In the genomic region with DNA sequence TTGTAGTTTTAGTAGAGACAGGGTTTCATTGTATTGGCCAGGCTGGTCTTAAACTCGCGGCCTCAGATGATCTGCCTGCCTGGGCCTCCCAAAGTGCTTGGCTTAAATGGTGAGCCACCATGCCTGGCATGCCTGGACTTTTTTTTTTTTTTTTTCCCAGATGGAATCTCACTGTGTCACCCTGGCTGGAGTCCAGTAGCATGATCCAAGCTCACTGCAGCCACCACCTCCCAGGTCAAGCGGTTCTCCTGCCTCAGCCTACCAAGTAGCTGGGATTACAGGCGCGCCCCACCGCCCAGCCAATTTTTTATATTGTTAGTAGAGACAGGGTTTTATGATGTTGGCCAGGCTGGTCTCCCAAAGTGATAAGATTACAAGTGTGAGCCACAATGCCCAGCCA, we compare ENCODE assay signal across 10 cellular contexts. TPM values are rescaled to one million over a fixed set of nuclear protein-coding genes. Genes with fewer than 3 reads are reported as not detected.
DNase-seq lines count a peak whose midpoint lies in the region; ATAC-seq, FAIRE-seq and TF ChIP-seq lines count a peak whose summit lies in the region.
"Had no signal": no experiment of that assay in that cellular context is flagged by ENCODE, and none has a peak within 500 bp of the region (broad histone marks: within the 10 kb centered on the region; RNA-seq: fewer than 3 reads in every experiment).

No MANE protein-coding gene starts in this region.

- no peak for TF ChIP-seq CTCF in GM12878 (IDR thresholded peaks at IDR 0.05 in 2 of 3, conservative IDR thresholded peaks at IDR 0.05 in 1 of 3; ENCODE audit: control insufficient read depth in 2 of 3, extremely low read depth in 1 of 3, insufficient read depth in 1 of 3, low read depth in 3 of 3, low read length in 3 of 3)
- no peak for TF ChIP-seq CTCF in left lung (IDR thresholded peaks at IDR 0.05)

- H3K9ac ChIP-seq in GM12878 (ENCODE audit: control insufficient read depth, insufficient read depth, low read length) = no peak overlapping the region

- H3K27me3 ChIP-seq in GM12878 (replicated peaks in 1 of 2; ENCODE audit: control insufficient read depth in 2 of 2, insufficient read depth in 2 of 2, low read length in 1 of 2) (no peaks in the 10 kb centered on the region), left lung (no peaks in the 10 kb centered on the region)
- H3K27me3 ChIP-seq: dorsolateral prefrontal cortex had no signal

- CTCF ChIA-PET in GM12878 (lab: Yijun Ruan, JAX) = interaction anchor here (1.1 kb wide), 1 partner anchor 26 kb away, joined by 4 read pairs; no protein-coding TSS in a partner anchor

- peaks cover 82% of the 10 kb centered on the region for H3K79me2 ChIP-seq in GM12878 (ENCODE audit: control insufficient read depth, insufficient read depth, low read length)

- RAD21 ChIA-PET in GM12878 (lab: Charles Lee; ENCODE audit: unreplicated experiment) = interaction anchor here (0.7 to 1.4 kb wide), 2 partner anchors 8 to 45 kb away, joined by 3 to 4 read pairs; partner anchors contain the start of gene UBE2K

- no peak overlapping the region for H3K4me3 ChIP-seq in GM12878
- H3K4me3 ChIP-seq in left lung = no peak overlapping the region
- H3K4me3 ChIP-seq: dorsolateral prefrontal cortex had no signal

- peaks cover 2 to 9% of the 10 kb centered on the region in 2 experiments; a peak in 3 of 4 replicates for H3K36me3 ChIP-seq in GM12878 (ENCODE audit: control insufficient read depth in 2 of 2, insufficient read depth in 2 of 2, low read length in 1 of 2)
- H3K36me3 ChIP-seq in left lung = peaks cover 0 to 18% of the 10 kb centered on the region in 2 donors

- peak overlapping the region; percentile 20; the same call in 1 of the 2 replicates for H3K4me2 ChIP-seq in GM12878 (ENCODE audit: control insufficient read depth, insufficient read depth)

- no peak overlapping the region for H3K27ac ChIP-seq in GM12878 (ENCODE audit: control insufficient read depth, insufficient read depth)
- H3K27ac ChIP-seq in left lung = no peak overlapping the region

- no peak for TF ChIP-seq EP300 in GM12878 (IDR thresholded peaks at IDR 0.05; ENCODE audit: borderline replicate concordance in 1 of 2, control insufficient read depth in 1 of 2, low read depth in 2 of 2, low read length in 2 of 2)

- ATAC-seq in Right ventricle myocardium inferior (peak; percentile 66), GM12878 (peak; percentile 15), left lung (peak; percentile 49), GM18907 (IDR thresholded peaks at IDR 0.05; ENCODE audit: unreplicated experiment) (no peak), HG02610 (IDR thresholded peaks at IDR 0.05; ENCODE audit: unreplicated experiment) (no peak)

- 93% methylated on average over 6 of the region's 6 CpGs for WGBS in GM12878 (ENCODE audit: insufficient coverage, insufficient replicate concordance, low lambda C conversion rate, missing lambda C conversion rate)

- H3K9me3 ChIP-seq in GM12878 (replicated peaks; ENCODE audit: control insufficient read depth, insufficient read depth, low read length) = no peaks in the 10 kb centered on the region
- H3K9me3 ChIP-seq in left lung = no peaks in the 10 kb centered on the region

- DNase-seq in Right ventricle myocardium inferior (ENCODE audit: missing footprints) = no peak
- no peak for DNase-seq in cardiac septum (ENCODE audit: low spot score)
- DNase-seq in GM12878 (ENCODE audit: low read depth, low spot score) = no peak
- DNase-seq in left lung = no peak
- DNase-seq in SIG-M5 (lab: John Stamatoyannopoulos, UW) = no peak
- DNase-seq in NCI-H1092 (lab: John Stamatoyannopoulos, UW) = no peak
- DNase-seq: DMS79 had no signal

- no peak for FAIRE-seq in GM12878 (lab: Jason Lieb, UNC)

- no peaks in the 10 kb centered on the region for H4K20me1 ChIP-seq in GM12878 (ENCODE audit: control insufficient read depth, insufficient read depth)

- no peak overlapping the region for H2AFZ ChIP-seq in GM12878 (ENCODE audit: control insufficient read depth, low read depth, low read length)

- no peak for TF ChIP-seq RAD21 in GM12878 (IDR thresholded peaks at IDR 0.05; ENCODE audit: insufficient read depth, low read depth, low read length)

- TF ChIP-seq POLR2A in GM12878 (IDR thresholded peaks at IDR 0.05; ENCODE audit: low read depth, low read length) = no peak

- peaks cover 29% of the 10 kb centered on the region for H3K4me1 ChIP-seq in GM12878 (ENCODE audit: control insufficient read depth, insufficient read depth, low read length)
- H3K4me1 ChIP-seq in left lung = peaks cover under 1 to 33% of the 10 kb centered on the region in 2 donors

- intact Hi-C loops in Right ventricle myocardium inferior (cut with DNase I) = no loop called here
- intact Hi-C loops in cardiac septum (cut with DNase I) = no loop called here
- intact Hi-C loops in GM12878 (cut with micrococcal nuclease; ENCODE audit: unreplicated experiment) = no loop called here
- intact Hi-C loops in left lung (cut with DNase I) = no loop called here

- in situ Hi-C loops in GM12878 (cut with MboI) = loop anchor here (5.0 kb wide), 1 partner anchor 266 kb away; no protein-coding TSS in a partner anchor

- BruUV-seq in GM12878 (replicated peaks; lab: Mats Ljungman, UMichigan) = no TSS peak

- POLR2A ChIA-PET in GM12878 (lab: Charles Lee) = interaction anchor here (0.7 to 3.3 kb wide), 2 partner anchors 8 to 52 kb away, joined by 4 to 12 read pairs; partner anchors contain the start of gene UBE2K

- SMC1A ChIA-PET in GM12878 (lab: Charles Lee; ENCODE audit: uncharacterized antibody, unreplicated experiment) = interaction anchor here (0.9 kb wide), 1 partner anchor 144 kb away, joined by 3 read pairs; no protein-coding TSS in a partner anchor

TF ChIP-seq in GM12878, 131 proteins besides CTCF, POLR2A, EP300 and RAD21:
- TF ChIP-seq USF1 (IDR thresholded peaks at IDR 0.05; ENCODE audit: borderline replicate concordance, extremely low read length, insufficient read depth, low read depth, low read length) (no peak), SMAD1 (IDR thresholded peaks at IDR 0.05; ENCODE audit: low read depth, partially characterized antibody) (no peak), DPF2 (IDR thresholded peaks at IDR 0.05) (no peak), BCL3 (IDR thresholded peaks at IDR 0.05; ENCODE audit: borderline replicate concordance, insufficient read depth, low read depth, low read length, poor library complexity, severe bottlenecking) (no peak), EED (IDR thresholded peaks at IDR 0.05; ENCODE audit: low read depth) (no peak), PBX3 (IDR thresholded peaks at IDR 0.05; ENCODE audit: insufficient replicate concordance, low read depth, low read length) (no peak)

RNA-seq across cellular contexts. Expression of gene UBE2K, which starts 8.4 kb away (rescaled TPM):
- 56.6 TPM for total RNA-seq in Right ventricle myocardium inferior
- total RNA-seq in cardiac septum = 57.0 TPM
- total RNA-seq in GM12878 (2013; cell fraction: nucleolus; rRNA removed) = 34.6 and 36.7 TPM in 2 replicates
- total RNA-seq in GM12878 (2014; rRNA removed) = 20.5 and 22.5 TPM in 2 replicates
- 17.0 and 20.0 TPM in 2 replicates for total RNA-seq in GM12878 (2014; rRNA removed; fragmentation: Illumina TruSeq; extraction: Trizol)
- 71.4 and 78.5 TPM in 2 replicates for total RNA-seq in GM12878 (2021)
- polyA plus RNA-seq in GM12878 (2011; ENCODE audit: low read depth) = 47.3 TPM
- polyA plus RNA-seq in GM12878 (2011; rRNA removed) = 111 and 158 TPM in 2 replicates
- 50.9 and 51.8 TPM in 2 replicates for polyA plus RNA-seq in GM12878 (2011; cell fraction: cytosol; rRNA removed)
- polyA plus RNA-seq in GM12878 (2011; cell fraction: nucleus; rRNA removed) = 18.6 and 26.0 TPM in 2 replicates
- polyA plus RNA-seq in GM12878 (2012) = 83.2 and 83.3 TPM in 2 replicates
- 55.4 and 67.2 TPM in 2 replicates for polyA plus RNA-seq in GM12878 (2014; fragmentation: Illumina TruSeq; extraction: Trizol)
- polyA plus RNA-seq in GM12878 (2014; fragmentation: Nextera tagmentation; extraction: Ambion mirVana) = 10 to 100 TPM; 54.3 to 96.4 TPM
- polyA plus RNA-seq in GM12878 (2014; rRNA removed) = 79.6 and 102 TPM in 2 replicates
- 100 to 1,000 TPM; 113 to 141 TPM for polyA plus RNA-seq in GM12878 (2016; fragmentation: Nextera tagmentation; extraction: Ambion mirVana)
- polyA minus RNA-seq in GM12878 (2011; rRNA and poly(A)+ RNA removed) = 23.8 and 35.3 TPM in 2 replicates
- 14.8 and 20.2 TPM in 2 replicates for polyA minus RNA-seq in GM12878 (2011; cell fraction: cytosol; rRNA and poly(A)+ RNA removed)
- 5.4 and 15.5 TPM in 2 replicates for polyA minus RNA-seq in GM12878 (2011; cell fraction: nucleus; rRNA and poly(A)+ RNA removed)
- total RNA-seq in left lung = 10 to 100 TPM; 54.5 to 78.6 TPM

Comparison
In these comparisons a context has a peak if more than half of its experiments do, and no peak if none do; other contexts are left out.
1. ATAC-seq: peak in Right ventricle myocardium inferior (single experiment), GM12878 (single experiment) and left lung (single experiment); none in GM18907 (single experiment) and HG02610 (single experiment).